ENCODE assay signal across 2 cellular contexts in genomic region chr1:16074217-16074616, GRCh38.
TF ChIP-seq lines count a peak whose summit lies in the region.

No MANE protein-coding gene starts in this region.

TF ChIP-seq in A549, 52 proteins besides CTCF, POLR2A, EP300 and RAD21:
- TF ChIP-seq PHF8 (IDR thresholded peaks at IDR 0.05; ENCODE audit: borderline replicate concordance, low read depth), result no peak
- TF ChIP-seq BCL3 (IDR thresholded peaks at IDR 0.05), result no peak

TF ChIP-seq in GM12891, 5 proteins besides CTCF, POLR2A, EP300 and RAD21:
- no peak for TF ChIP-seq POU2F2 (IDR thresholded peaks at IDR 0.05; ENCODE audit: low read depth, low read length)
- TF ChIP-seq PAX5 (IDR thresholded peaks at IDR 0.05; ENCODE audit: insufficient read depth, low read length, severe bottlenecking), result no peak
- no peak for TF ChIP-seq POLR2AphosphoS5 (IDR thresholded peaks at IDR 0.05; ENCODE audit: low read depth, low read length)
- no peak for TF ChIP-seq TAF1 (IDR thresholded peaks at IDR 0.05; ENCODE audit: low read depth, low read length)
- no peak for TF ChIP-seq SPI1 (IDR thresholded peaks at IDR 0.05; ENCODE audit: low read depth, low read length)
TF ChIP-seq in GM12891: peak in this region for 0.
